Comparison of ENCODE assay signal across 8 cellular contexts in genomic region chr9:4796988-4797956, GRCh38. TPM values are rescaled to one million over a fixed set of nuclear protein-coding genes. Genes with fewer than 3 reads are reported as not detected.
DNase-seq lines count a peak whose midpoint lies in the region; ATAC-seq and TF ChIP-seq lines count a peak whose summit lies in the region.

No MANE protein-coding gene starts in this region.

- no peaks in the 10 kb centered on the region for H3K9me3 Mint-ChIP-seq in dendritic cell treated with granulocyte-macrophage colony-stimulating factor and Interleukin-4, amounts not matched to agents 40 ng/mL and 50 ng/mL, for 4 days
- H3K9me3 Mint-ChIP-seq in nephron, result no peaks in the 10 kb centered on the region

- no peaks in the 10 kb centered on the region for H3K27me3 ChIP-seq in BE2C

- peaks cover 48% of the 10 kb centered on the region for H3K4me1 Mint-ChIP-seq in dendritic cell treated with granulocyte-macrophage colony-stimulating factor and Interleukin-4, amounts not matched to agents 40 ng/mL and 50 ng/mL, for 4 days (ENCODE audit: low read depth)
- H3K4me1 Mint-ChIP-seq in nephron, result peaks cover 36% of the 10 kb centered on the region

- peaks cover 9% of the 10 kb centered on the region for H3K4me1 ChIP-seq in BE2C

- H3K4me3 ChIP-seq in BE2C (ENCODE audit: low read depth, low read length), result no peak overlapping the region

- no peak for ATAC-seq in GM18511 (IDR thresholded peaks at IDR 0.05; ENCODE audit: unreplicated experiment)

- intact Hi-C loops in dendritic cell treated with granulocyte-macrophage colony-stimulating factor and Interleukin-4, amounts not matched to agents 40 ng/mL and 50 ng/mL, for 4 days (cut with micrococcal nuclease), result loop anchor here (5.0 to 10.0 kb wide), 3 partner anchors 140 to 205 kb away; partner anchors contain the start of gene JAK2

- peak; percentile 27 for DNase-seq in BE2C
- DNase-seq in NCI-H774 (lab: John Stamatoyannopoulos, UW), result peak; percentile 7
- no peak for DNase-seq in KG1 (lab: John Stamatoyannopoulos, UW)
- DNase-seq in stimulated activated CD4-positive, alpha-beta T cell treated with anti-CD3 and anti-CD28 coated beads, Interleukin-2, amount 100 ng/mL, for 48 hours, result no peak

- H3K36me3 ChIP-seq in BE2C, result no peaks in the 10 kb centered on the region

- H3K4me3 Mint-ChIP-seq in dendritic cell treated with granulocyte-macrophage colony-stimulating factor and Interleukin-4, amounts not matched to agents 40 ng/mL and 50 ng/mL, for 4 days, result no peak overlapping the region
- peak overlapping the region; percentile 9 to 29 (median 19) for H3K4me3 Mint-ChIP-seq in nephron

- H3K27me3 Mint-ChIP-seq in dendritic cell treated with granulocyte-macrophage colony-stimulating factor and Interleukin-4, amounts not matched to agents 40 ng/mL and 50 ng/mL, for 4 days, result no peaks in the 10 kb centered on the region
- no peaks in the 10 kb centered on the region for H3K27me3 Mint-ChIP-seq in nephron (ENCODE audit: low read depth)

- H3K9me3 ChIP-seq in BE2C, result no peaks in the 10 kb centered on the region

- peaks cover 6% of the 10 kb centered on the region for H3K36me3 Mint-ChIP-seq in dendritic cell treated with granulocyte-macrophage colony-stimulating factor and Interleukin-4, amounts not matched to agents 40 ng/mL and 50 ng/mL, for 4 days (ENCODE audit: low read depth)
- H3K36me3 Mint-ChIP-seq in nephron (ENCODE audit: low read depth), result no peaks in the 10 kb centered on the region

- peak; percentile 88 for TF ChIP-seq CTCF in BE2C (IDR thresholded peaks at IDR 0.05; ENCODE audit: low read depth, low read length)
- TF ChIP-seq CTCF in GM12872 (IDR thresholded peaks at IDR 0.05; ENCODE audit: insufficient read depth, low read depth, low read length), result peak; percentile 85
- TF ChIP-seq CTCF in nephron (IDR thresholded peaks at IDR 0.05; ENCODE audit: unreplicated experiment in 3 of 3), result peak; percentile 56 to 64 (median 56)

- H3K27ac Mint-ChIP-seq in dendritic cell treated with granulocyte-macrophage colony-stimulating factor and Interleukin-4, amounts not matched to agents 40 ng/mL and 50 ng/mL, for 4 days, result peak overlapping the region; percentile 60
- peak overlapping the region in 2 of 3 experiments; percentile 21 to 60 for H3K27ac Mint-ChIP-seq in nephron

RNA-seq across cellular contexts. Expression of gene RCL1, which starts 4.5 kb away (rescaled TPM):
- polyA plus RNA-seq in BE2C (2012; ENCODE audit: insufficient read depth, insufficient read length, low read depth), result 18.8 TPM

RNA-seq across cellular contexts. Expression of gene AK3, which starts 56.3 kb away (rescaled TPM):
- polyA plus RNA-seq in BE2C (2012; ENCODE audit: insufficient read depth, insufficient read length, low read depth), result 33.1 TPM

Comparison
In these comparisons a context has a peak if more than half of its experiments do, and no peak if none do; other contexts are left out.
1. DNase-seq: peak in BE2C (single experiment) and NCI-H774 (single experiment); none in KG1 (single experiment) and stimulated activated CD4-positive, alpha-beta T cell treated with anti-CD3 and anti-CD28 coated beads, Interleukin-2, amount 100 ng/mL, for 48 hours (0 of 2).
2. Peak in every context shown above with its lines, with median percentiles within 50 percentile points of each other: CTCF ChIP-seq.